8 cellular contexts compared by ENCODE assay signal in genomic region chr11:75562048-75562835, GRCh38. TPM values are rescaled to one million over a fixed set of nuclear protein-coding genes. Genes with fewer than 3 reads are reported as not detected.
DNase-seq lines count a peak whose midpoint lies in the region; ATAC-seq and TF ChIP-seq lines count a peak whose summit lies in the region.

Gene SERPINH1, plus strand, starts transcription at chr11:75562253. Its CDS starts 4,097 bp downstream, at chr11:75566350.

- H3K27ac Mint-ChIP-seq in CD14-positive monocyte: peak within 1 kb of the TSS; percentile 73 to 90 (median 84)

- peak within 1 kb of the TSS; percentile 100 for H3K4me3 Mint-ChIP-seq in CD14-positive monocyte

- POLR2A ChIA-PET in PC-9 (lab: Charles Lee; ENCODE audit: unreplicated experiment): interaction anchor here (0.6 to 0.7 kb wide), 7 partner anchors 8 to 926 kb away, joined by 3 to 7 read pairs (median 5); no protein-coding TSS in a partner anchor

- H3K4me3 ChIP-seq in PC-9: peak within 1 kb of the TSS; percentile 85

- H3K27me3 ChIP-seq in PC-9 (ENCODE audit: insufficient read depth, low read depth): no peaks in the 10 kb centered on the region

- peak; percentile 99 for TF ChIP-seq POLR2A in erythroblast (IDR thresholded peaks at IDR 0.05; ENCODE audit: low read length)

- peaks cover 8 to 24% (median 8%) of the 10 kb centered on the region in 3 donors for H3K27me3 Mint-ChIP-seq in CD14-positive monocyte (ENCODE audit: low read depth in 3 of 3)

- peaks cover 45% of the 10 kb centered on the region for H3K4me1 ChIP-seq in PC-9 (replicated peaks; ENCODE audit: insufficient read depth)

- no peaks in the 10 kb centered on the region for H3K36me3 Mint-ChIP-seq in CD14-positive monocyte

- peak within 1 kb of the TSS; percentile 57 for H3K27ac ChIP-seq in PC-9

- H3K36me3 ChIP-seq in PC-9 (ENCODE audit: low read depth): peaks cover 9% of the 10 kb centered on the region

- H3K4me1 Mint-ChIP-seq in CD14-positive monocyte: peaks cover 22% of the 10 kb centered on the region

- intact Hi-C loops in CD14-positive monocyte (cut with micrococcal nuclease): no loop called here
- intact Hi-C loops in PC-9 (cut with micrococcal nuclease; ENCODE audit: unreplicated experiment): no loop called here

- H3K9me3 ChIP-seq in PC-9 (ENCODE audit: insufficient read depth, low read depth): no peaks in the 10 kb centered on the region

- DNase-seq in CD14-positive monocyte (ENCODE audit: low spot score) (peak; percentile 64), HS-27A (ENCODE audit: low read depth) (peak; percentile 77), PC-9 (peak; percentile 79 to 81), erythroblast (lab: John Stamatoyannopoulos, UW) (peak; percentile 90 to 92), mucosa of gallbladder (ENCODE audit: low spot score) (peak; percentile 84)
- DNase-seq in activated T-cell treated with anti-CD3 and anti-CD28 coated beads, Interleukin-2, amount 50 U/mL, for 1 hour: peak; percentile 60
- DNase-seq in stimulated activated CD8-positive, alpha-beta memory T cell treated with anti-CD3 and anti-CD28 coated beads, Interleukin-7, amount 100 ng/mL, for 48 hours (ENCODE audit: extremely low read depth in 1 of 2, low read depth in 1 of 2): peak; percentile 49 to 75

- peaks cover 0 to 5% (median 0%) of the 10 kb centered on the region in 7 donors for H3K9me3 Mint-ChIP-seq in CD14-positive monocyte

- TSS peak; percentile 79 for BruUV-seq in PC-9 (replicated peaks; lab: Mats Ljungman, UMichigan)

- no peak for TF ChIP-seq CTCF in CD14-positive monocyte (IDR thresholded peaks at IDR 0.05)
- no peak for TF ChIP-seq CTCF in PC-9 (conservative IDR thresholded peaks at IDR 0.05)

- ATAC-seq in GM19463 (IDR thresholded peaks at IDR 0.05; ENCODE audit: unreplicated experiment): peak; percentile 80

- CTCF ChIA-PET in PC-9 (lab: Charles Lee): no interaction called here

- peaks cover 53% of the 10 kb centered on the region for H3K79me2 ChIP-seq in PC-9 (ENCODE audit: low read depth)

- peaks cover 37% of the 10 kb centered on the region for H4K20me1 ChIP-seq in PC-9 (ENCODE audit: insufficient read depth)

- peaks cover 23% of the 10 kb centered on the region; the same call in 1 of the 2 replicates for H3F3A ChIP-seq in PC-9 (ENCODE audit: insufficient read depth, low read depth)

- peak within 1 kb of the TSS; percentile 85 for H3K4me2 ChIP-seq in PC-9

- H2AFZ ChIP-seq in PC-9: peak within 1 kb of the TSS; percentile 94

- no peaks in the 10 kb centered on the region for H3K9me2 ChIP-seq in PC-9 (ENCODE audit: insufficient read depth)

RNA-seq across cellular contexts. Expression of gene SERPINH1, which starts in this region (rescaled TPM):
- polyA plus RNA-seq in CD14-positive monocyte: 1 to 10 TPM; 1.6 to 2.1 TPM
- 152 and 180 TPM in 2 replicates for total RNA-seq in PC-9 (2021)
- total RNA-seq in mucosa of gallbladder: 141 TPM

Comparison
In these comparisons a context has a peak if more than half of its experiments do, and no peak if none do; other contexts are left out.
1. Peak in every context shown above with its lines: DNase-seq, ATAC-seq, H3K4me3 ChIP-seq and H3K27ac ChIP-seq.